9 cellular contexts compared by ENCODE assay signal in genomic region chr18:48345596-48345995, GRCh38.
DNase-seq lines count a peak whose midpoint lies in the region; ATAC-seq and TF ChIP-seq lines count a peak whose summit lies in the region.
"Had no signal": no experiment of that assay in that cellular context is flagged by ENCODE, and none has a peak within 500 bp of the region (broad histone marks: within the 10 kb centered on the region; RNA-seq: fewer than 3 reads in every experiment).

No MANE protein-coding gene starts in this region.

- H3K36me3 ChIP-seq in Peyer's patch (no peaks in the 10 kb centered on the region), suprapubic skin (no peaks in the 10 kb centered on the region)

- no peak overlapping the region for H3K4me3 Mint-ChIP-seq in activated CD4-positive, alpha-beta T cell treated with anti-CD3 and anti-CD28 coated beads for 36 hours

- TF ChIP-seq POLR2A in Peyer's patch (IDR thresholded peaks at IDR 0.05) (no peak), suprapubic skin (IDR thresholded peaks at IDR 0.05) (no peak)

- no peak for ATAC-seq in activated CD4-positive, alpha-beta T cell treated with anti-CD3 and anti-CD28 coated beads for 36 hours
- no peak for ATAC-seq in GM18498 (IDR thresholded peaks at IDR 0.05; ENCODE audit: unreplicated experiment)

- no peaks in the 10 kb centered on the region for H3K4me1 Mint-ChIP-seq in activated CD4-positive, alpha-beta T cell treated with anti-CD3 and anti-CD28 coated beads for 36 hours

- H3K9me3 ChIP-seq in Peyer's patch, result no peaks in the 10 kb centered on the region
- H3K9me3 ChIP-seq in suprapubic skin, result no peaks in the 10 kb centered on the region

- CTCF ChIA-PET in activated CD4-positive, alpha-beta T cell treated with anti-CD3 and anti-CD28 coated beads for 36 hours (lab: Charles Lee), result no interaction called here

- H3K4me1 ChIP-seq in Peyer's patch (peaks cover 0 to 10% (median 0%) of the 10 kb centered on the region in 4 donors), suprapubic skin (peaks cover 4% of the 10 kb centered on the region)

- DNase-seq in activated CD4-positive, alpha-beta T cell treated with anti-CD3 and anti-CD28 coated beads for 36 hours, result peak; percentile 23
- no peak for DNase-seq in activated CD4-positive, alpha-beta T cell treated with anti-CD3 and anti-CD28 coated beads, Interleukin-2, amount 50 U/mL, for 4 hours
- DNase-seq in Peyer's patch (peak in 1 of 3 donors; percentile 64), fibroblast of peridontal ligament (ENCODE audit: extremely low read depth) (peak; percentile 5), suprapubic skin (ENCODE audit: low spot score in 2 of 2) (peak; percentile 49 to 64), Kasumi-1 (lab: John Stamatoyannopoulos, UW) (no peak)
- no peak for DNase-seq in central memory CD4-positive, alpha-beta T cell

- H3K27ac Mint-ChIP-seq in activated CD4-positive, alpha-beta T cell treated with anti-CD3 and anti-CD28 coated beads for 36 hours, result no peak overlapping the region

- H3K27me3 ChIP-seq in Peyer's patch (no peaks in the 10 kb centered on the region), suprapubic skin (no peaks in the 10 kb centered on the region)

- intact Hi-C loops in activated CD4-positive, alpha-beta T cell treated with anti-CD3 and anti-CD28 coated beads for 36 hours (cut with DNase I, micrococcal nuclease), result no loop called here

- H3K36me3 Mint-ChIP-seq in activated CD4-positive, alpha-beta T cell treated with anti-CD3 and anti-CD28 coated beads for 36 hours (ENCODE audit: low read depth), result no peaks in the 10 kb centered on the region

- H3K27me3 Mint-ChIP-seq in activated CD4-positive, alpha-beta T cell treated with anti-CD3 and anti-CD28 coated beads for 36 hours, result peaks cover 3% of the 10 kb centered on the region

- WGBS in suprapubic skin, result 94% methylated on average over 2 of the region's 2 CpGs

- POLR2A ChIA-PET in activated CD4-positive, alpha-beta T cell treated with anti-CD3 and anti-CD28 coated beads for 36 hours (lab: Charles Lee), result no interaction called here

- no peak overlapping the region for H3K27ac ChIP-seq in Peyer's patch
- no peak overlapping the region for H3K27ac ChIP-seq in suprapubic skin
- H3K27ac ChIP-seq: SK-N-MC had no signal

- TF ChIP-seq CTCF in Peyer's patch (IDR thresholded peaks at IDR 0.05), result peak in 4 of 6 experiments; percentile 19 to 66 (median 60)
- peak in 1 of 2 donors; percentile 18 for TF ChIP-seq CTCF in suprapubic skin (IDR thresholded peaks at IDR 0.05)

- no peak for TF ChIP-seq EP300 in suprapubic skin (IDR thresholded peaks at IDR 0.05)

- no peaks in the 10 kb centered on the region for H3K9me3 Mint-ChIP-seq in activated CD4-positive, alpha-beta T cell treated with anti-CD3 and anti-CD28 coated beads for 36 hours (ENCODE audit: low read depth)

- H3K4me3 ChIP-seq in Peyer's patch (no peak overlapping the region), suprapubic skin (no peak overlapping the region)
- H3K4me3 ChIP-seq: SK-N-MC had no signal

Comparison
In these comparisons a context has a peak if more than half of its experiments do, and no peak if none do; other contexts are left out.
1. DNase-seq: peak in activated CD4-positive, alpha-beta T cell treated with anti-CD3 and anti-CD28 coated beads for 36 hours (single experiment), fibroblast of peridontal ligament (single experiment) and suprapubic skin (2 of 2); none in activated CD4-positive, alpha-beta T cell treated with anti-CD3 and anti-CD28 coated beads, Interleukin-2, amount 50 U/mL, for 4 hours (0 of 2), Kasumi-1 (0 of 2) and central memory CD4-positive, alpha-beta T cell (single experiment).